ENCODE assay signal across 1 cellular context in the genomic region with DNA sequence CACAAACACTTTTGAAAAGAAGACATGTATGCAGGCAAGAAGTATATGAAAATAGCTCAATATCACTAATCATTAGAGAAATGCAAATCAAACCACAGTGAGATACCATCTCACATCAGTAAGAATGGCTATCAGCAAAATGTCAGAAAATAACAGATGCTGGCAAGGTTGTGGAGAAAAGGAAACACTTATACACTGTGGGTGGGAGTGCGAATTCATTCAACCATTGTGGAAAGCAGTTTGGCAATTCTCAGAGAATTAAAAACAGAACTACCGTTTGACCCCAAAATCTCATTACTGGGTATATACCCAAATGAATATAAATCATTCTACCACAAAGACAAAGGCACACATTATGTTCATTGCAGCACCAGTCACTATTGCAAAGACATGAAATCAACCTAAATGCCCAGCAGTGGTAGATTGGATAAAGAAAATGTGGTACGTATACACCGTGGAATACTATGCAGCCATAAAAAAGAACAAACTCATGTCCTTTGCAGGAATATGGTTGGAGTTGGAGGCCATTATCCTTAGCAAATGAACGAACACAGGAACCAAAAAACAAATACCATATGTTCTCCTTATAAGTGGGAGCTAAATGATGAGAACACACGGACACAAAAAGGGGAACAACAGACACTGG.
TF ChIP-seq lines count a peak whose summit lies in the region.

No MANE protein-coding gene starts in this region.

TF ChIP-seq in GM12878, 131 proteins besides CTCF, POLR2A, EP300 and RAD21 (continued from another document):
- TF ChIP-seq, protein P1, sequence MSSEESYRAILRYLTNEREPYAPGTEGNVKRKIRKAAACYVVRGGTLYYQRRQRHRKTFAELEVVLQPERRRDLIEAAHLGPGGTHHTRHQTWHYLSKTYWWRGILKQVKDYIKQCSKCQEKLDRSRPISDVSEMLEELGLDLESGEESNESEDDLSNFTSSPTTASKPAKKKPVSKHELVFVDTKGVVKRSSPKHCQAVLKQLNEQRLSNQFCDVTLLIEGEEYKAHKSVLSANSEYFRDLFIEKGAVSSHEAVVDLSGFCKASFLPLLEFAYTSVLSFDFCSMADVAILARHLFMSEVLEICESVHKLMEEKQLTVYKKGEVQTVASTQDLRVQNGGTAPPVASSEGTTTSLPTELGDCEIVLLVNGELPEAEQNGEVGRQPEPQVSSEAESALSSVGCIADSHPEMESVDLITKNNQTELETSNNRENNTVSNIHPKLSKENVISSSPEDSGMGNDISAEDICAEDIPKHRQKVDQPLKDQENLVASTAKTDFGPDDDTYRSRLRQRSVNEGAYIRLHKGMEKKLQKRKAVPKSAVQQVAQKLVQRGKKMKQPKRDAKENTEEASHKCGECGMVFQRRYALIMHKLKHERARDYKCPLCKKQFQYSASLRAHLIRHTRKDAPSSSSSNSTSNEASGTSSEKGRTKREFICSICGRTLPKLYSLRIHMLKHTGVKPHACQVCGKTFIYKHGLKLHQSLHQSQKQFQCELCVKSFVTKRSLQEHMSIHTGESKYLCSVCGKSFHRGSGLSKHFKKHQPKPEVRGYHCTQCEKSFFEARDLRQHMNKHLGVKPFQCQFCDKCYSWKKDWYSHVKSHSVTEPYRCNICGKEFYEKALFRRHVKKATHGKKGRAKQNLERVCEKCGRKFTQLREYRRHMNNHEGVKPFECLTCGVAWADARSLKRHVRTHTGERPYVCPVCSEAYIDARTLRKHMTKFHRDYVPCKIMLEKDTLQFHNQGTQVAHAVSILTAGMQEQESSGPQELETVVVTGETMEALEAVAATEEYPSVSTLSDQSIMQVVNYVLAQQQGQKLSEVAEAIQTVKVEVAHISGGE (CRISPR knock-in tag; IDR thresholded peaks at IDR 0.05): no peak
- no peak for TF ChIP-seq TCF7 (IDR thresholded peaks at IDR 0.05; ENCODE audit: borderline replicate concordance)
- no peak for TF ChIP-seq BRCA1 (IDR thresholded peaks at IDR 0.05; ENCODE audit: low read depth, low read length)
- TF ChIP-seq LARP7 (IDR thresholded peaks at IDR 0.05): no peak
- peak; percentile 95 for TF ChIP-seq MTA2 (IDR thresholded peaks at IDR 0.05; ENCODE audit: low read depth)
- no peak for TF ChIP-seq EED (IDR thresholded peaks at IDR 0.05; ENCODE audit: low read depth)
- TF ChIP-seq IKZF2 (IDR thresholded peaks at IDR 0.05): peak; percentile 56 to 75
- TF ChIP-seq PAX8 (IDR thresholded peaks at IDR 0.05): no peak
- peak; percentile 57; the same call in 1 of the 2 replicates for TF ChIP-seq IKZF1 (conservative IDR thresholded peaks at IDR 0.05)
- TF ChIP-seq, protein P2, sequence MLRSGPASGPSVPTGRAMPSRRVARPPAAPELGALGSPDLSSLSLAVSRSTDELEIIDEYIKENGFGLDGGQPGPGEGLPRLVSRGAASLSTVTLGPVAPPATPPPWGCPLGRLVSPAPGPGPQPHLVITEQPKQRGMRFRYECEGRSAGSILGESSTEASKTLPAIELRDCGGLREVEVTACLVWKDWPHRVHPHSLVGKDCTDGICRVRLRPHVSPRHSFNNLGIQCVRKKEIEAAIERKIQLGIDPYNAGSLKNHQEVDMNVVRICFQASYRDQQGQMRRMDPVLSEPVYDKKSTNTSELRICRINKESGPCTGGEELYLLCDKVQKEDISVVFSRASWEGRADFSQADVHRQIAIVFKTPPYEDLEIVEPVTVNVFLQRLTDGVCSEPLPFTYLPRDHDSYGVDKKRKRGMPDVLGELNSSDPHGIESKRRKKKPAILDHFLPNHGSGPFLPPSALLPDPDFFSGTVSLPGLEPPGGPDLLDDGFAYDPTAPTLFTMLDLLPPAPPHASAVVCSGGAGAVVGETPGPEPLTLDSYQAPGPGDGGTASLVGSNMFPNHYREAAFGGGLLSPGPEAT (IDR thresholded peaks at IDR 0.05; ENCODE audit: low read depth): peak; percentile 45; the same call in 1 of the 2 replicates
- peak; percentile 96 for TF ChIP-seq SMARCA5 (IDR thresholded peaks at IDR 0.05)
- TF ChIP-seq FOXM1 (IDR thresholded peaks at IDR 0.05; ENCODE audit: low read depth, low read length): no peak
- no peak for TF ChIP-seq PML (IDR thresholded peaks at IDR 0.05; ENCODE audit: low read length)
- TF ChIP-seq POLR2AphosphoS2 (IDR thresholded peaks at IDR 0.05; ENCODE audit: low read depth, low read length): no peak
- no peak for TF ChIP-seq TCF12 (IDR thresholded peaks at IDR 0.05; ENCODE audit: low read depth, low read length)
- no peak for TF ChIP-seq GABPA (IDR thresholded peaks at IDR 0.05; ENCODE audit: low read depth)
- no peak for TF ChIP-seq SUPT20H (IDR thresholded peaks at IDR 0.05; ENCODE audit: borderline replicate concordance, control insufficient read depth, low read depth, low read length)
- 0 out of 3 replicates have a peak, but pooled peaks have one; percentile 7 for TF ChIP-seq POU2F2 (IDR thresholded peaks at IDR 0.05; ENCODE audit: borderline replicate concordance, low read depth, low read length)
- peak; percentile 46; the same call in 1 of the 2 replicates for TF ChIP-seq DPF2 (IDR thresholded peaks at IDR 0.05)
- TF ChIP-seq, protein P3, sequence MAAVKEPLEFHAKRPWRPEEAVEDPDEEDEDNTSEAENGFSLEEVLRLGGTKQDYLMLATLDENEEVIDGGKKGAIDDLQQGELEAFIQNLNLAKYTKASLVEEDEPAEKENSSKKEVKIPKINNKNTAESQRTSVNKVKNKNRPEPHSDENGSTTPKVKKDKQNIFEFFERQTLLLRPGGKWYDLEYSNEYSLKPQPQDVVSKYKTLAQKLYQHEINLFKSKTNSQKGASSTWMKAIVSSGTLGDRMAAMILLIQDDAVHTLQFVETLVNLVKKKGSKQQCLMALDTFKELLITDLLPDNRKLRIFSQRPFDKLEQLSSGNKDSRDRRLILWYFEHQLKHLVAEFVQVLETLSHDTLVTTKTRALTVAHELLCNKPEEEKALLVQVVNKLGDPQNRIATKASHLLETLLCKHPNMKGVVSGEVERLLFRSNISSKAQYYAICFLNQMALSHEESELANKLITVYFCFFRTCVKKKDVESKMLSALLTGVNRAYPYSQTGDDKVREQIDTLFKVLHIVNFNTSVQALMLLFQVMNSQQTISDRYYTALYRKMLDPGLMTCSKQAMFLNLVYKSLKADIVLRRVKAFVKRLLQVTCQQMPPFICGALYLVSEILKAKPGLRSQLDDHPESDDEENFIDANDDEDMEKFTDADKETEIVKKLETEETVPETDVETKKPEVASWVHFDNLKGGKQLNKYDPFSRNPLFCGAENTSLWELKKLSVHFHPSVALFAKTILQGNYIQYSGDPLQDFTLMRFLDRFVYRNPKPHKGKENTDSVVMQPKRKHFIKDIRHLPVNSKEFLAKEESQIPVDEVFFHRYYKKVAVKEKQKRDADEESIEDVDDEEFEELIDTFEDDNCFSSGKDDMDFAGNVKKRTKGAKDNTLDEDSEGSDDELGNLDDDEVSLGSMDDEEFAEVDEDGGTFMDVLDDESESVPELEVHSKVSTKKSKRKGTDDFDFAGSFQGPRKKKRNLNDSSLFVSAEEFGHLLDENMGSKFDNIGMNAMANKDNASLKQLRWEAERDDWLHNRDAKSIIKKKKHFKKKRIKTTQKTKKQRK (IDR thresholded peaks at IDR 0.05; ENCODE audit: low read depth, low read length): no peak
- no peak for TF ChIP-seq RBBP5 (conservative IDR thresholded peaks at IDR 0.05)
- no peak for TF ChIP-seq STAT3 (IDR thresholded peaks at IDR 0.05; ENCODE audit: low read depth, low read length)
- TF ChIP-seq ZNF217 (IDR thresholded peaks at IDR 0.05): peak; percentile 96
- TF ChIP-seq CBX3 (IDR thresholded peaks at IDR 0.05; ENCODE audit: borderline replicate concordance, low read depth): no peak
- TF ChIP-seq CHD4 (IDR thresholded peaks at IDR 0.05): no peak
- TF ChIP-seq, protein P4, sequence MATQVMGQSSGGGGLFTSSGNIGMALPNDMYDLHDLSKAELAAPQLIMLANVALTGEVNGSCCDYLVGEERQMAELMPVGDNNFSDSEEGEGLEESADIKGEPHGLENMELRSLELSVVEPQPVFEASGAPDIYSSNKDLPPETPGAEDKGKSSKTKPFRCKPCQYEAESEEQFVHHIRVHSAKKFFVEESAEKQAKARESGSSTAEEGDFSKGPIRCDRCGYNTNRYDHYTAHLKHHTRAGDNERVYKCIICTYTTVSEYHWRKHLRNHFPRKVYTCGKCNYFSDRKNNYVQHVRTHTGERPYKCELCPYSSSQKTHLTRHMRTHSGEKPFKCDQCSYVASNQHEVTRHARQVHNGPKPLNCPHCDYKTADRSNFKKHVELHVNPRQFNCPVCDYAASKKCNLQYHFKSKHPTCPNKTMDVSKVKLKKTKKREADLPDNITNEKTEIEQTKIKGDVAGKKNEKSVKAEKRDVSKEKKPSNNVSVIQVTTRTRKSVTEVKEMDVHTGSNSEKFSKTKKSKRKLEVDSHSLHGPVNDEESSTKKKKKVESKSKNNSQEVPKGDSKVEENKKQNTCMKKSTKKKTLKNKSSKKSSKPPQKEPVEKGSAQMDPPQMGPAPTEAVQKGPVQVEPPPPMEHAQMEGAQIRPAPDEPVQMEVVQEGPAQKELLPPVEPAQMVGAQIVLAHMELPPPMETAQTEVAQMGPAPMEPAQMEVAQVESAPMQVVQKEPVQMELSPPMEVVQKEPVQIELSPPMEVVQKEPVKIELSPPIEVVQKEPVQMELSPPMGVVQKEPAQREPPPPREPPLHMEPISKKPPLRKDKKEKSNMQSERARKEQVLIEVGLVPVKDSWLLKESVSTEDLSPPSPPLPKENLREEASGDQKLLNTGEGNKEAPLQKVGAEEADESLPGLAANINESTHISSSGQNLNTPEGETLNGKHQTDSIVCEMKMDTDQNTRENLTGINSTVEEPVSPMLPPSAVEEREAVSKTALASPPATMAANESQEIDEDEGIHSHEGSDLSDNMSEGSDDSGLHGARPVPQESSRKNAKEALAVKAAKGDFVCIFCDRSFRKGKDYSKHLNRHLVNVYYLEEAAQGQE (IDR thresholded peaks at IDR 0.05; ENCODE audit: low read depth, low read length): no peak
- TF ChIP-seq RB1 (IDR thresholded peaks at IDR 0.05; ENCODE audit: borderline replicate concordance): no peak
- no peak for TF ChIP-seq FOS (IDR thresholded peaks at IDR 0.05; ENCODE audit: borderline replicate concordance, extremely low read depth, insufficient read length)
- no peak for TF ChIP-seq ETV6 (conservative IDR thresholded peaks at IDR 0.05 in 1 of 2, IDR thresholded peaks at IDR 0.05 in 1 of 2; ENCODE audit: borderline replicate concordance in 1 of 2, low read depth in 1 of 2)
- TF ChIP-seq SMAD5 (IDR thresholded peaks at IDR 0.05; ENCODE audit: low read depth): no peak
- no peak for TF ChIP-seq SIN3A (IDR thresholded peaks at IDR 0.05; ENCODE audit: low read depth, low read length)
- 0 out of 2 replicates have a peak, but pooled peaks have one; percentile 56 for TF ChIP-seq NBN (IDR thresholded peaks at IDR 0.05)
- peak; percentile 88 for TF ChIP-seq NR2F1 (conservative IDR thresholded peaks at IDR 0.05)
- TF ChIP-seq MEF2A (IDR thresholded peaks at IDR 0.05; ENCODE audit: insufficient read depth, low read depth, low read length): no peak
- no peak for TF ChIP-seq MXI1 (IDR thresholded peaks at IDR 0.05; ENCODE audit: low read depth, low read length)
- no peak for TF ChIP-seq TBL1XR1 (IDR thresholded peaks at IDR 0.05; ENCODE audit: low read depth, low read length)
- TF ChIP-seq, protein P5, sequence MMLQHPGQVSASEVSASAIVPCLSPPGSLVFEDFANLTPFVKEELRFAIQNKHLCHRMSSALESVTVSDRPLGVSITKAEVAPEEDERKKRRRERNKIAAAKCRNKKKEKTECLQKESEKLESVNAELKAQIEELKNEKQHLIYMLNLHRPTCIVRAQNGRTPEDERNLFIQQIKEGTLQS (IDR thresholded peaks at IDR 0.05; ENCODE audit: borderline replicate concordance, extremely low read depth, low read depth, low read length): no peak
- no peak for TF ChIP-seq SREBF2 (IDR thresholded peaks at IDR 0.05; ENCODE audit: low read length)
- TF ChIP-seq SMC3 (IDR thresholded peaks at IDR 0.05; ENCODE audit: borderline replicate concordance, low read length): no peak
- TF ChIP-seq CREB1 (IDR thresholded peaks at IDR 0.05; ENCODE audit: low read depth): no peak
- TF ChIP-seq ATF7 (IDR thresholded peaks at IDR 0.05; ENCODE audit: low read depth): peak; percentile 74
- TF ChIP-seq CREM (IDR thresholded peaks at IDR 0.05; ENCODE audit: low read depth): no peak
- no peak for TF ChIP-seq EGR1 (IDR thresholded peaks at IDR 0.05; ENCODE audit: borderline replicate concordance in 1 of 2, low read depth in 2 of 2, low read length in 2 of 2)
- TF ChIP-seq NFIC (IDR thresholded peaks at IDR 0.05; ENCODE audit: low read depth, low read length): no peak
- TF ChIP-seq EZH2 (IDR thresholded peaks at IDR 0.05; ENCODE audit: borderline replicate concordance, control insufficient read depth, low read depth, low read length): no peak
- TF ChIP-seq NR2C2 (IDR thresholded peaks at IDR 0.05; ENCODE audit: borderline replicate concordance, control insufficient read depth, insufficient read length, low read depth): no peak
- no peak for TF ChIP-seq RELA (IDR thresholded peaks at IDR 0.05; ENCODE audit: borderline replicate concordance, partially characterized antibody)
- TF ChIP-seq, protein P6, sequence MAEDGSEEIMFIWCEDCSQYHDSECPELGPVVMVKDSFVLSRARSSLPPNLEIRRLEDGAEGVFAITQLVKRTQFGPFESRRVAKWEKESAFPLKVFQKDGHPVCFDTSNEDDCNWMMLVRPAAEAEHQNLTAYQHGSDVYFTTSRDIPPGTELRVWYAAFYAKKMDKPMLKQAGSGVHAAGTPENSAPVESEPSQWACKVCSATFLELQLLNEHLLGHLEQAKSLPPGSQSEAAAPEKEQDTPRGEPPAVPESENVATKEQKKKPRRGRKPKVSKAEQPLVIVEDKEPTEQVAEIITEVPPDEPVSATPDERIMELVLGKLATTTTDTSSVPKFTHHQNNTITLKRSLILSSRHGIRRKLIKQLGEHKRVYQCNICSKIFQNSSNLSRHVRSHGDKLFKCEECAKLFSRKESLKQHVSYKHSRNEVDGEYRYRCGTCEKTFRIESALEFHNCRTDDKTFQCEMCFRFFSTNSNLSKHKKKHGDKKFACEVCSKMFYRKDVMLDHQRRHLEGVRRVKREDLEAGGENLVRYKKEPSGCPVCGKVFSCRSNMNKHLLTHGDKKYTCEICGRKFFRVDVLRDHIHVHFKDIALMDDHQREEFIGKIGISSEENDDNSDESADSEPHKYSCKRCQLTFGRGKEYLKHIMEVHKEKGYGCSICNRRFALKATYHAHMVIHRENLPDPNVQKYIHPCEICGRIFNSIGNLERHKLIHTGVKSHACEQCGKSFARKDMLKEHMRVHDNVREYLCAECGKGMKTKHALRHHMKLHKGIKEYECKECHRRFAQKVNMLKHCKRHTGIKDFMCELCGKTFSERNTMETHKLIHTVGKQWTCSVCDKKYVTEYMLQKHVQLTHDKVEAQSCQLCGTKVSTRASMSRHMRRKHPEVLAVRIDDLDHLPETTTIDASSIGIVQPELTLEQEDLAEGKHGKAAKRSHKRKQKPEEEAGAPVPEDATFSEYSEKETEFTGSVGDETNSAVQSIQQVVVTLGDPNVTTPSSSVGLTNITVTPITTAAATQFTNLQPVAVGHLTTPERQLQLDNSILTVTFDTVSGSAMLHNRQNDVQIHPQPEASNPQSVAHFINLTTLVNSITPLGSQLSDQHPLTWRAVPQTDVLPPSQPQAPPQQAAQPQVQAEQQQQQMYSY (CRISPR knock-in tag; IDR thresholded peaks at IDR 0.05): no peak
- TF ChIP-seq YBX1 (IDR thresholded peaks at IDR 0.05): no peak
- peak; percentile 90 for TF ChIP-seq SMAD1 (IDR thresholded peaks at IDR 0.05; ENCODE audit: low read depth, partially characterized antibody)
- TF ChIP-seq BHLHE40 (IDR thresholded peaks at IDR 0.05; ENCODE audit: borderline replicate concordance in 1 of 2, low read depth in 2 of 2, low read length in 1 of 2): no peak; a peak in 1 of 4 replicates
- TF ChIP-seq HCFC1 (IDR thresholded peaks at IDR 0.05; ENCODE audit: low read length): no peak
- no peak for TF ChIP-seq ZBED1 (IDR thresholded peaks at IDR 0.05; ENCODE audit: borderline replicate concordance)
- TF ChIP-seq GATAD2B (conservative IDR thresholded peaks at IDR 0.05; ENCODE audit: low read depth): no peak
- TF ChIP-seq BACH1 (IDR thresholded peaks at IDR 0.05; ENCODE audit: borderline replicate concordance): no peak
